In the genomic region with DNA sequence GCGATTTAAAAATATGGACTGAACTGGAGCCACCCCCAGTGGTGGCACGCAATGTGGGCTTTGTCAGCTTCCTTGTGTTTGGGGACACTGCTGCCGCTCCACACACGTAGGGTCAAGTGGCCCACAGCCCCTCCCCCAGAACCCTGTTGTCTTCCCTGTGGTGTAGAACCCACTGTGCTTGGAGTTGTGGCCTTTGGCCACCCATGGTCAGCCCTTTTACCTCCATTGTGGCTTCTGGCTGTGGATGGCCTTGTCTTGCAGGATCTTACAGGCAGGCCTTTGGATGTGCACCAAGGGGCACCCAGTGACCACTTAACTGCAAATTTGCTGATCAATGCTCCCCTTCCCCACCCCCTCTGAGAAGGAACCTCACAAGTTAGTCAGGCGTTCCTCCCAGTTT, we compare ENCODE assay signal across 17 cellular contexts. TPM values are rescaled to one million over a fixed set of nuclear protein-coding genes. Genes with fewer than 3 reads are reported as not detected.
DNase-seq lines count a peak whose midpoint lies in the region; ATAC-seq, FAIRE-seq and TF ChIP-seq lines count a peak whose summit lies in the region.
"Had no signal": no experiment of that assay in that cellular context is flagged by ENCODE, and none has a peak within 500 bp of the region (broad histone marks: within the 10 kb centered on the region; RNA-seq: fewer than 3 reads in every experiment).

No MANE protein-coding gene starts in this region.

- H3K4me3 Mint-ChIP-seq in H9 (peak overlapping the region in 1 of 2 experiments; percentile 37; a peak in 1 of 5 replicates), astrocyte (ENCODE audit: unreplicated experiment) (peak overlapping the region; percentile 8)
- no peak overlapping the region for H3K4me3 Mint-ChIP-seq in stimulated activated effector memory CD8-positive, alpha-beta T cell treated with anti-CD3 and anti-CD28 coated beads, Interleukin-12 subunit alpha, Interleukin-12 subunit beta, amount 100 ng/mL, for 72 hours

- no peak overlapping the region for H2BK12ac ChIP-seq in H9 (ENCODE audit: insufficient read length, low read depth, low read length)

- no peak overlapping the region for H3K4me2 ChIP-seq in H9 (ENCODE audit: insufficient read depth, insufficient read length, low read length)
- no peak overlapping the region for H3K4me2 ChIP-seq in astrocyte (ENCODE audit: low read length)
- no peak overlapping the region for H3K4me2 ChIP-seq in mesendoderm (ENCODE audit: low read length)
- H3K4me2 ChIP-seq: KMS-11 had no signal

- no peak overlapping the region for H3K18ac ChIP-seq in H9 (ENCODE audit: insufficient read length, low read depth, low read length)
- peak overlapping the region; percentile 6 for H3K18ac ChIP-seq in mesendoderm (ENCODE audit: low read length)

- H3K56ac ChIP-seq in H9 (ENCODE audit: insufficient read length, low read depth, low read length) (no peak overlapping the region), mesendoderm (ENCODE audit: low read length) (no peak overlapping the region)

- peaks cover 5% of the 10 kb centered on the region; the same call in 1 of the 2 replicates for H3K79me2 ChIP-seq in H9 (ENCODE audit: insufficient read depth, low read length)
- H3K79me2 ChIP-seq in astrocyte (ENCODE audit: insufficient read depth, low read length), result peaks cover 38% of the 10 kb centered on the region
- H3K79me2 ChIP-seq in mesendoderm (ENCODE audit: control insufficient read depth, insufficient read depth, low read length), result peaks cover 15% of the 10 kb centered on the region

- peaks cover 8% of the 10 kb centered on the region for H3K23me2 ChIP-seq in H9 (ENCODE audit: insufficient read length, low read depth, low read length, poor library complexity, severe bottlenecking)

- no peaks in the 10 kb centered on the region; the same call in 1 of the 2 replicates for H3K27me3 Mint-ChIP-seq in H9 (ENCODE audit: low read depth)
- H3K27me3 Mint-ChIP-seq in astrocyte (ENCODE audit: low read depth, unreplicated experiment), result peaks cover 6% of the 10 kb centered on the region

- no peak overlapping the region for H2AK5ac ChIP-seq in H9 (ENCODE audit: insufficient read length, low read length)
- no peak overlapping the region for H2AK5ac ChIP-seq in mesendoderm (ENCODE audit: low read length)

- H3K9me3 ChIP-seq in H9 (ENCODE audit: control insufficient read depth, low read depth, low read length), result no peaks in the 10 kb centered on the region
- H3K9me3 ChIP-seq in astrocyte (ENCODE audit: insufficient read depth, low read depth, low read length), result no peaks in the 10 kb centered on the region

- no peaks in the 10 kb centered on the region for H3K36me3 ChIP-seq in astrocyte (ENCODE audit: insufficient read depth, low read length)
- H3K36me3 ChIP-seq in mesendoderm (ENCODE audit: control insufficient read depth, insufficient read depth, low read length), result no peaks in the 10 kb centered on the region

- no peak overlapping the region for H2BK120ac ChIP-seq in H9 (ENCODE audit: low read depth, low read length, poor library complexity, severe bottlenecking)
- no peak overlapping the region for H2BK120ac ChIP-seq in mesendoderm (ENCODE audit: low read depth, low read length)

- ATAC-seq in stimulated activated effector memory CD8-positive, alpha-beta T cell treated with anti-CD3 and anti-CD28 coated beads, Interleukin-12 subunit alpha, Interleukin-12 subunit beta, amount 100 ng/mL, for 72 hours, result no peak
- ATAC-seq: PC-3 had no signal

- H3K4me1 ChIP-seq in H9 (ENCODE audit: insufficient read depth, low read length), result peaks cover 18% of the 10 kb centered on the region
- H3K4me1 ChIP-seq in astrocyte (ENCODE audit: insufficient read depth, low read length), result peaks cover 24% of the 10 kb centered on the region
- peaks cover 15% of the 10 kb centered on the region for H3K4me1 ChIP-seq in mesendoderm (ENCODE audit: control insufficient read depth, low read depth, low read length)

- DNase-seq in H9, result no peak
- DNase-seq in astrocyte (ENCODE audit: low read depth), result no peak
- no peak for DNase-seq in mesendoderm
- DNase-seq in stimulated activated effector memory CD8-positive, alpha-beta T cell treated with anti-CD3 and anti-CD28 coated beads, Interleukin-12 subunit alpha, Interleukin-12 subunit beta, amount 100 ng/mL, for 72 hours (ENCODE audit: low spot score in 2 of 2), result no peak
- no peak for DNase-seq in NCI-H1092 (lab: John Stamatoyannopoulos, UW)
- DNase-seq in iPS-NIHi11 (ENCODE audit: low spot score), result no peak
- DNase-seq in NCI-H1417 (lab: John Stamatoyannopoulos, UW), result no peak
- DNase-seq: NCI-H1436, NCI-H1930, NCI-H226, NCI-H524 treated with DMSO at 0.1 percent for 48 hours, PC-3, RPMI8226, SIG-M5 had no signal

- H3K27ac Mint-ChIP-seq in H9 (peak overlapping the region; percentile 47 to 89 (median 78); a peak in 5 of 7 replicates), astrocyte (ENCODE audit: unreplicated experiment) (no peak overlapping the region)
- peak overlapping the region; percentile 88 for H3K27ac Mint-ChIP-seq in stimulated activated effector memory CD8-positive, alpha-beta T cell treated with anti-CD3 and anti-CD28 coated beads, Interleukin-12 subunit alpha, Interleukin-12 subunit beta, amount 100 ng/mL, for 72 hours

- no CpG with 5 or more reads among the region's 5 CpGs for WGBS in H9 (ENCODE audit: extremely low coverage, insufficient read length, low lambda C conversion rate)
- no CpG with 5 or more reads among the region's 5 CpGs for WGBS in mesendoderm (ENCODE audit: extremely low coverage, insufficient coverage, low lambda C conversion rate)

- H2BK5ac ChIP-seq in H9 (ENCODE audit: insufficient read length, low read length) (no peak overlapping the region), mesendoderm (ENCODE audit: low read length) (no peak overlapping the region)

- no peak overlapping the region for H3K23ac ChIP-seq in H9 (ENCODE audit: insufficient read length, low read depth, low read length)
- H3K23ac ChIP-seq in mesendoderm (ENCODE audit: low read length), result no peak overlapping the region

- H3K9me3 Mint-ChIP-seq in H9 (no peaks in the 10 kb centered on the region), astrocyte (ENCODE audit: unreplicated experiment) (no peaks in the 10 kb centered on the region)
- no peaks in the 10 kb centered on the region for H3K9me3 Mint-ChIP-seq in stimulated activated effector memory CD8-positive, alpha-beta T cell treated with anti-CD3 and anti-CD28 coated beads, Interleukin-12 subunit alpha, Interleukin-12 subunit beta, amount 100 ng/mL, for 72 hours

- H3K27me3 ChIP-seq in H9 (ENCODE audit: insufficient read depth, low read length), result no peaks in the 10 kb centered on the region
- peaks cover 18% of the 10 kb centered on the region for H3K27me3 ChIP-seq in astrocyte (ENCODE audit: insufficient read depth, low read length)
- H3K27me3 ChIP-seq in mesendoderm (ENCODE audit: insufficient read depth, low read length, poor library complexity), result no peaks in the 10 kb centered on the region

- H3K14ac ChIP-seq in H9 (ENCODE audit: insufficient read depth, low read length), result no peak overlapping the region

- H2AFZ ChIP-seq in H9 (ENCODE audit: low read length) (no peak overlapping the region), astrocyte (ENCODE audit: low read depth, low read length) (no peak overlapping the region)

- no peak overlapping the region for H4K8ac ChIP-seq in H9 (replicated peaks; ENCODE audit: insufficient read length, low read depth, low read length)
- no peak overlapping the region for H4K8ac ChIP-seq in mesendoderm (ENCODE audit: low read depth, low read length)

- H4K5ac ChIP-seq in H9 (ENCODE audit: insufficient read length, low read depth, low read length) (no peak overlapping the region), mesendoderm (ENCODE audit: low read length) (no peak overlapping the region)

- H3K36me3 Mint-ChIP-seq in H9 (ENCODE audit: insufficient read depth in 1 of 3, low read depth in 3 of 3), result peaks cover 2 to 7% (median 5%) of the 10 kb centered on the region in 3 experiments; a peak in 5 of 7 replicates
- H3K36me3 Mint-ChIP-seq in astrocyte (ENCODE audit: low read depth, unreplicated experiment), result peaks cover 3% of the 10 kb centered on the region
- H3K36me3 Mint-ChIP-seq in stimulated activated effector memory CD8-positive, alpha-beta T cell treated with anti-CD3 and anti-CD28 coated beads, Interleukin-12 subunit alpha, Interleukin-12 subunit beta, amount 100 ng/mL, for 72 hours, result peaks cover 18% of the 10 kb centered on the region

- H2BK15ac ChIP-seq in H9 (ENCODE audit: low read depth, low read length), result no peak overlapping the region
- no peak overlapping the region for H2BK15ac ChIP-seq in mesendoderm (replicated peaks; ENCODE audit: low read depth)

- no peak overlapping the region for H4K91ac ChIP-seq in H9 (ENCODE audit: insufficient read length, low read depth, low read length)

- no peaks in the 10 kb centered on the region for H3K79me1 ChIP-seq in H9 (ENCODE audit: insufficient read depth, low read depth, low read length, poor library complexity, severe bottlenecking)
- H3K79me1 ChIP-seq in mesendoderm (ENCODE audit: low read length), result peaks cover 6% of the 10 kb centered on the region

- no peak overlapping the region for H3K27ac ChIP-seq in H9 (ENCODE audit: insufficient read length, low read depth, low read length)
- H3K27ac ChIP-seq in astrocyte (ENCODE audit: low read depth, low read length), result no peak overlapping the region
- no peak overlapping the region for H3K27ac ChIP-seq in mesendoderm (ENCODE audit: low read depth, low read length)
- H3K27ac ChIP-seq: C4-2B, KMS-11 had no signal

- H3K4me1 Mint-ChIP-seq in H9 (peaks cover 82 to 85% of the 10 kb centered on the region in 2 experiments), astrocyte (ENCODE audit: low read depth, unreplicated experiment) (peaks cover 39% of the 10 kb centered on the region)
- peaks cover 33% of the 10 kb centered on the region for H3K4me1 Mint-ChIP-seq in stimulated activated effector memory CD8-positive, alpha-beta T cell treated with anti-CD3 and anti-CD28 coated beads, Interleukin-12 subunit alpha, Interleukin-12 subunit beta, amount 100 ng/mL, for 72 hours

- TF ChIP-seq CTCF in H9 (conservative IDR thresholded peaks at IDR 0.05) (no peak), astrocyte (IDR thresholded peaks at IDR 0.05; ENCODE audit: insufficient read depth, low read depth, low read length) (no peak)

- FAIRE-seq in astrocyte (lab: Jason Lieb, UNC), result no peak
- FAIRE-seq: G401.6 had no signal

- H4K20me1 ChIP-seq in H9 (ENCODE audit: control insufficient read depth, insufficient read depth, insufficient read length), result no peaks in the 10 kb centered on the region
- peaks cover 19% of the 10 kb centered on the region for H4K20me1 ChIP-seq in astrocyte (ENCODE audit: insufficient read depth, low read length)

- H2BK20ac ChIP-seq in H9 (ENCODE audit: low read depth, low read length, poor library complexity, severe bottlenecking), result no peak overlapping the region

- no peak overlapping the region for H3K4me3 ChIP-seq in astrocyte (ENCODE audit: insufficient read depth, low read depth, low read length)
- no peak overlapping the region for H3K4me3 ChIP-seq in mesendoderm (ENCODE audit: low read length)

- H3K9ac ChIP-seq in H9 (ENCODE audit: extremely low read depth, insufficient read length, low read length) (no peak overlapping the region), astrocyte (ENCODE audit: low read length) (no peak overlapping the region), mesendoderm (ENCODE audit: low read length) (no peak overlapping the region)
- H3K9ac ChIP-seq: KMS-11 had no signal

- H3T11ph ChIP-seq in H9 (ENCODE audit: low read length), result no peak overlapping the region

- H3K4ac ChIP-seq in H9 (ENCODE audit: low read depth, low read length), result no peak overlapping the region
- no peak overlapping the region for H3K4ac ChIP-seq in mesendoderm (ENCODE audit: low read depth, low read length)

RNA-seq across cellular contexts. Expression of a gene that starts 2.0 kb away (rescaled TPM):
- total RNA-seq in H9 (2021) (82.0 and 91.8 TPM in 2 replicates), astrocyte (57.1 and 62.2 TPM in 2 replicates)
- 23.7 TPM for polyA plus RNA-seq in mesendoderm (2013, experiment 1 of 2)
- polyA plus RNA-seq in mesendoderm (2013, experiment 2 of 2), result 22.2 TPM

RNA-seq across cellular contexts. Expression of a gene that starts 12.9 kb away (rescaled TPM):
- total RNA-seq in H9 (2021), result not detected in 2 replicates
- not detected in 2 replicates for total RNA-seq in astrocyte
- not detected for polyA plus RNA-seq in mesendoderm (2013, experiment 1 of 2)
- polyA plus RNA-seq in mesendoderm (2013, experiment 2 of 2), result not detected
- total RNA-seq: PC-3 had no signal

RNA-seq across cellular contexts. Expression of a gene that starts 44.2 kb away (rescaled TPM):
- total RNA-seq in H9 (2021), result 0.29 and 0.46 TPM in 2 replicates
- total RNA-seq in astrocyte, result 4.5 and 4.6 TPM in 2 replicates
- polyA plus RNA-seq in mesendoderm (2013, experiment 1 of 2), result 0.01 TPM
- polyA plus RNA-seq in mesendoderm (2013, experiment 2 of 2), result 0.04 TPM
- total RNA-seq: PC-3 had no signal
